Comparison of ENCODE assay signal across 17 cellular contexts in the genomic region with DNA sequence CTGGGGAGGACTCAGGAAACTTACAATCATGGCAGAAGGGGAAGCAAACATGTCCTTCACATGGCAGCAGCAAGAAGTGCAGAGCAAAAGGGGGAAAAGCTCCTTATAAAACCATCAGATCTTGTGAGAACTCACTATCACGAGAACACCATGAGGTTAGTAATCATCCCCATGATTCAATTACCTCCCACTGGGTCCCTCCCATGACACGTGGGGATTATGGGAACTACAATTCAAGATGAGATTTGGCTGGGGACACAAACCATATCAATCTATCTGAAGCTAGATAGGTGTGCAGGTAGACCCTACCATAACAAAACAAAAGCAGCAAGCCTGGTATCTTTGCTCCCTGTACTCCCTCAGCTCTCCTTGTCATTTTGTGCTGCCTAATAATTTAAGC. TPM values are rescaled to one million over a fixed set of nuclear protein-coding genes. Genes with fewer than 3 reads are reported as not detected.
"Had no signal": no experiment of that assay in that cellular context is flagged by ENCODE, and none has a peak within 500 bp of the region (broad histone marks: within the 10 kb centered on the region; RNA-seq: fewer than 3 reads in every experiment).

No MANE protein-coding gene starts in this region.

RNA-seq across cellular contexts. Expression of gene AQP6, which starts 13.7 kb away (rescaled TPM):
- total RNA-seq: hepatocyte; kidney epithelial cell; left ventricle myocardium inferior; naive thymus-derived CD8-positive, alpha-beta T cell; osteoblast; psoas muscle; ureter had no signal
- polyA plus RNA-seq: naive thymus-derived CD8-positive, alpha-beta T cell; neural cell had no signal

RNA-seq across cellular contexts. Expression of gene AQP5, which starts 24.8 kb away (rescaled TPM):
- total RNA-seq: kidney epithelial cell; naive thymus-derived CD8-positive, alpha-beta T cell; osteoblast; posterior vena cava; psoas muscle; sigmoid colon had no signal
- polyA plus RNA-seq: naive thymus-derived CD8-positive, alpha-beta T cell; neural cell had no signal

RNA-seq across cellular contexts. Expression of gene AQP2, which starts 36.0 kb away (rescaled TPM):
- total RNA-seq: kidney epithelial cell; left ventricle myocardium inferior; lung; mucosa of gallbladder; naive thymus-derived CD8-positive, alpha-beta T cell; osteoblast; psoas muscle; sigmoid colon; spleen; temporal lobe; tibial nerve; uterus had no signal
- polyA plus RNA-seq: lung; naive thymus-derived CD8-positive, alpha-beta T cell; neural cell; psoas muscle; sigmoid colon; small intestine; spleen had no signal
